In genomic region chr9:34701769-34702736, GRCh38 we compare ENCODE assay signal across 8 cellular contexts. TPM values are rescaled to one million over a fixed set of nuclear protein-coding genes. Genes with fewer than 3 reads are reported as not detected.
DNase-seq lines count a peak whose midpoint lies in the region; ATAC-seq, FAIRE-seq and TF ChIP-seq lines count a peak whose summit lies in the region.

No MANE protein-coding gene starts in this region.

- H3K9me3 ChIP-seq in A549 = no peaks in the 10 kb centered on the region
- no peaks in the 10 kb centered on the region for H3K9me3 ChIP-seq in HUES6 (ENCODE audit: control insufficient read depth, insufficient read depth, low read depth, low read length)
- no peaks in the 10 kb centered on the region for H3K9me3 ChIP-seq in Panc1 (ENCODE audit: control insufficient read depth, insufficient read depth, low read depth, low read length)
- H3K9me3 ChIP-seq in fibroblast of lung (ENCODE audit: control insufficient read depth, insufficient read depth, low read depth, low read length) = no peaks in the 10 kb centered on the region

- 3% methylated on average over 24 of the region's 30 CpGs for WGBS in A549 (ENCODE audit: missing lambda C conversion rate)

- peak overlapping the region; percentile 39 for H2AFZ ChIP-seq in fibroblast of lung (ENCODE audit: low read length)

- H3K9me3 Mint-ChIP-seq in activated T-helper 17 cell treated with anti-CD3 and anti-CD28 coated beads, Interleukin-2, amount 50 U/mL, for 72 hours = no peaks in the 10 kb centered on the region
- no peaks in the 10 kb centered on the region for H3K9me3 Mint-ChIP-seq in naive B cell

- peak overlapping the region; percentile 93 for H3K4me2 ChIP-seq in A549
- peak overlapping the region; percentile 80 for H3K4me2 ChIP-seq in fibroblast of lung (ENCODE audit: extremely low read depth, insufficient read depth, low read length)

- H3K4me3 Mint-ChIP-seq in activated T-helper 17 cell treated with anti-CD3 and anti-CD28 coated beads, Interleukin-2, amount 50 U/mL, for 72 hours = peak overlapping the region; percentile 80
- peak overlapping the region; percentile 47 to 93 (median 75) for H3K4me3 Mint-ChIP-seq in naive B cell

- no peaks in the 10 kb centered on the region for H3K36me3 Mint-ChIP-seq in activated T-helper 17 cell treated with anti-CD3 and anti-CD28 coated beads, Interleukin-2, amount 50 U/mL, for 72 hours (ENCODE audit: low read depth)
- no peaks in the 10 kb centered on the region for H3K36me3 Mint-ChIP-seq in naive B cell

- FAIRE-seq in A549 (lab: Jason Lieb, UNC) = peak; percentile 65

- POLR2A ChIA-PET in A549 (lab: Yijun Ruan, JAX) = interaction anchor here (0.5 to 1.5 kb wide), 2 partner anchors 37 to 370 kb away, joined by 3 to 4 read pairs; partner anchors contain the start of gene VCP
- POLR2A ChIA-PET in Panc1 (lab: Charles Lee) = no interaction called here

- H3K27me3 ChIP-seq in HUES6 (ENCODE audit: control insufficient read depth, insufficient read depth, low read length) (peaks cover 40% of the 10 kb centered on the region), Panc1 (ENCODE audit: control insufficient read depth, insufficient read depth, low read length) (no peaks in the 10 kb centered on the region; the same call in 1 of the 2 replicates), fibroblast of lung (ENCODE audit: control insufficient read depth, insufficient read depth, low read length) (peaks cover 3% of the 10 kb centered on the region)

- no peaks in the 10 kb centered on the region for H4K20me1 ChIP-seq in fibroblast of lung (ENCODE audit: control insufficient read depth, extremely low read depth, insufficient read depth, low read length)

- no peak overlapping the region for H3K9ac ChIP-seq in HUES6 (ENCODE audit: low read length)
- H3K9ac ChIP-seq in fibroblast of lung (ENCODE audit: insufficient read depth, low read length) = peak overlapping the region; percentile 26

- H3K36me3 ChIP-seq in HUES6 (ENCODE audit: control insufficient read depth, insufficient read depth, low read length) (no peaks in the 10 kb centered on the region), Panc1 (ENCODE audit: control insufficient read depth, insufficient read depth, low read length) (no peaks in the 10 kb centered on the region), fibroblast of lung (ENCODE audit: control insufficient read depth, insufficient read depth, low read length) (no peaks in the 10 kb centered on the region)

- H3K79me2 ChIP-seq in fibroblast of lung (ENCODE audit: control insufficient read depth, insufficient read depth, low read length) = no peaks in the 10 kb centered on the region

- no TSS peak for BruUV-seq in Panc1 (replicated peaks; lab: Mats Ljungman, UMichigan)

- peaks cover 9% of the 10 kb centered on the region for H3K4me1 Mint-ChIP-seq in activated T-helper 17 cell treated with anti-CD3 and anti-CD28 coated beads, Interleukin-2, amount 50 U/mL, for 72 hours
- H3K4me1 Mint-ChIP-seq in naive B cell = peaks cover 13 to 16% (median 15%) of the 10 kb centered on the region in 3 donors

- in situ Hi-C loops in Panc1 (cut with HindIII; ENCODE audit: low pct_unique_long_range_greater_than_20kb, low sequenced_read_pairs) = no loop called here

- CTCF ChIA-PET in A549 (lab: Yijun Ruan, JAX) = interaction anchor here (0.6 to 6.9 kb wide), 50 partner anchors 8 to 562 kb away, joined by 3 to 135 read pairs (median 4); partner anchors contain the start of genes CCL19, CCL21, CCL27 and DCTN3
- CTCF ChIA-PET in Panc1 (lab: Charles Lee) = interaction anchor here (0.5 to 1.5 kb wide), 23 partner anchors 10 to 718 kb away, joined by 3 to 11 read pairs (median 4); partner anchors contain the start of gene GALT

- TF ChIP-seq POLR2A in A549 (IDR thresholded peaks at IDR 0.05; ENCODE audit: low read length) = no peak

- H3K4me1 ChIP-seq in A549 = no peaks in the 10 kb centered on the region
- no peaks in the 10 kb centered on the region; the same call in 1 of the 2 replicates for H3K4me1 ChIP-seq in HUES6 (ENCODE audit: control insufficient read depth, insufficient read depth, low read length)
- no peaks in the 10 kb centered on the region; the same call in 1 of the 2 replicates for H3K4me1 ChIP-seq in Panc1 (ENCODE audit: control insufficient read depth, insufficient read depth, low read length)
- no peaks in the 10 kb centered on the region for H3K4me1 ChIP-seq in fibroblast of lung (ENCODE audit: control insufficient read depth, extremely low read depth, insufficient read depth, low read length)

- TF ChIP-seq CTCF in A549 (IDR thresholded peaks at IDR 0.05) (peak; percentile 96), Panc1 (IDR thresholded peaks at IDR 0.05) (peak; percentile 99), fibroblast of lung (conservative IDR thresholded peaks at IDR 0.05 in 1 of 2, IDR thresholded peaks at IDR 0.05 in 1 of 2; ENCODE audit: low read depth in 1 of 2, low read length in 2 of 2) (peak; percentile 99 to 100)

- H3K27ac Mint-ChIP-seq in activated T-helper 17 cell treated with anti-CD3 and anti-CD28 coated beads, Interleukin-2, amount 50 U/mL, for 72 hours = peak overlapping the region; percentile 20
- peak overlapping the region in 1 of 6 donors; percentile 9 for H3K27ac Mint-ChIP-seq in naive B cell

- TF ChIP-seq EP300 in A549 (IDR thresholded peaks at IDR 0.05) = no peak

- peak overlapping the region; percentile 57 for H3K4me3 ChIP-seq in A549
- peak overlapping the region; percentile 59 for H3K4me3 ChIP-seq in HUES6 (ENCODE audit: low read depth, low read length)
- H3K4me3 ChIP-seq in Panc1 (ENCODE audit: low read depth in 2 of 2, low read length in 2 of 2) = peak overlapping the region; percentile 54 to 79
- H3K4me3 ChIP-seq in fibroblast of lung (replicated peaks in 1 of 4; ENCODE audit: control extremely low read depth in 1 of 4, insufficient read depth in 1 of 4, low read depth in 3 of 4, low read length in 4 of 4) = peak overlapping the region; percentile 51 to 74 (median 66)

- H3K27ac ChIP-seq in A549 (peak overlapping the region; percentile 51 to 87), HUES6 (ENCODE audit: low read depth, low read length) (no peak overlapping the region), Panc1 (ENCODE audit: low read length) (peak overlapping the region; percentile 49; the same call in 1 of the 2 replicates), fibroblast of lung (ENCODE audit: insufficient read depth, low read length) (no peak overlapping the region)

- DNase-seq in A549 (ENCODE audit: low read depth in 1 of 2, low spot score in 1 of 2) (peak; percentile 78 to 90), Panc1 (ENCODE audit: low read depth, low spot score) (peak; percentile 62), fibroblast of lung (ENCODE audit: low read depth in 2 of 2) (peak; percentile 63 to 85), naive B cell (peak; percentile 56)
- peak; percentile 66 to 71 for DNase-seq in stimulated activated CD8-positive, alpha-beta memory T cell treated with anti-CD3 and anti-CD28 coated beads, Interleukin-7, amount 100 ng/mL, for 4 hours (ENCODE audit: low read depth in 2 of 2)

- intact Hi-C loops in Panc1 (cut with micrococcal nuclease; ENCODE audit: unreplicated experiment) = loop anchor here (1.0 kb wide), 1 partner anchor 27 kb away; no protein-coding TSS in a partner anchor

- TF ChIP-seq RAD21 in A549 (conservative IDR thresholded peaks at IDR 0.05 in 1 of 2, IDR thresholded peaks at IDR 0.05 in 1 of 2) = peak; percentile 72 to 73

- ATAC-seq in A549 (peak; percentile 90 to 93), GM18519 (IDR thresholded peaks at IDR 0.05; ENCODE audit: low FRiP score, unreplicated experiment) (peak; percentile 49), Panc1 (peak; percentile 93), naive B cell (ENCODE audit: low read depth in 2 of 2) (peak; percentile 76 to 80)
- peak; percentile 82 for ATAC-seq in activated T-helper 17 cell treated with anti-CD3 and anti-CD28 coated beads, Interleukin-2, amount 50 U/mL, for 72 hours (replicated peaks)

- H3K27me3 Mint-ChIP-seq in activated T-helper 17 cell treated with anti-CD3 and anti-CD28 coated beads, Interleukin-2, amount 50 U/mL, for 72 hours = no peaks in the 10 kb centered on the region
- H3K27me3 Mint-ChIP-seq in naive B cell = peaks cover 20 to 39% (median 34%) of the 10 kb centered on the region in 3 donors

RNA-seq across cellular contexts. Expression of gene CCL21, which starts 7.9 kb away (rescaled TPM):
- polyA plus RNA-seq in A549 (2011; rRNA removed) (not detected in 2 replicates), A549 (2017; fragmentation: RNase III; extraction: RNeasy Plus Mini Kit Qiagen cat#74134 plus additional on column Dnase treatment) (not detected in 3 replicates), fibroblast of lung (not detected in 2 replicates), naive B cell (ENCODE audit: low read depth in 6 of 6) (not detected)
- not detected in 2 replicates for polyA plus RNA-seq in A549 (2012; cell fraction: cytosol; rRNA removed)
- polyA plus RNA-seq in A549 (2012; cell fraction: nucleus; rRNA removed) = not detected in 2 replicates
- not detected in 2 replicates for polyA minus RNA-seq in A549 (2011; rRNA and poly(A)+ RNA removed)
- total RNA-seq in Panc1 (2021; ENCODE audit: unreplicated experiment) (not detected), fibroblast of lung (not detected in 2 replicates)
- not detected for polyA plus RNA-seq in Panc1 (2012; ENCODE audit: insufficient read length)
- not detected for total RNA-seq in activated T-helper 17 cell treated with anti-CD3 and anti-CD28 coated beads, Interleukin-2, amount 50 U/mL, for 72 hours
- polyA plus RNA-seq in fibroblast of lung (2012) = not detected in 2 replicates
- polyA minus RNA-seq in fibroblast of lung (ENCODE audit: low replicate concordance) = not detected in 2 replicates

RNA-seq across cellular contexts. Expression of gene CCL19, which starts 11.0 kb away (rescaled TPM):
- polyA plus RNA-seq in A549 (2011; rRNA removed) (not detected in 2 replicates), A549 (2017; fragmentation: RNase III; extraction: RNeasy Plus Mini Kit Qiagen cat#74134 plus additional on column Dnase treatment) (not detected in 3 replicates), fibroblast of lung (not detected in 2 replicates), naive B cell (ENCODE audit: low read depth in 6 of 6) (not detected)
- not detected in 2 replicates for polyA plus RNA-seq in A549 (2012; cell fraction: cytosol; rRNA removed)
- polyA plus RNA-seq in A549 (2012; cell fraction: nucleus; rRNA removed) = not detected in 2 replicates
- not detected in 2 replicates for polyA minus RNA-seq in A549 (2011; rRNA and poly(A)+ RNA removed)
- total RNA-seq in Panc1 (2021; ENCODE audit: unreplicated experiment) (not detected), fibroblast of lung (not detected in 2 replicates)
- not detected for polyA plus RNA-seq in Panc1 (2012; ENCODE audit: insufficient read length)
- not detected for total RNA-seq in activated T-helper 17 cell treated with anti-CD3 and anti-CD28 coated beads, Interleukin-2, amount 50 U/mL, for 72 hours
- not detected in 2 replicates for polyA plus RNA-seq in fibroblast of lung (2012)
- polyA minus RNA-seq in fibroblast of lung (ENCODE audit: low replicate concordance) = not detected in 2 replicates

RNA-seq across cellular contexts. Expression of gene CCL27, which starts 39.6 kb away (rescaled TPM):
- 0.26 and 0.27 TPM in 2 replicates for polyA plus RNA-seq in A549 (2011; rRNA removed)
- 0.14 and 0.25 TPM in 2 replicates for polyA plus RNA-seq in A549 (2012; cell fraction: cytosol; rRNA removed)
- polyA plus RNA-seq in A549 (2012; cell fraction: nucleus; rRNA removed) = 0.58 and 0.84 TPM in 2 replicates
- polyA plus RNA-seq in A549 (2017; fragmentation: RNase III; extraction: RNeasy Plus Mini Kit Qiagen cat#74134 plus additional on column Dnase treatment) = 0.16 to 0.26 TPM (median 0.22 TPM) in 3 replicates
- 2.0 TPM in 1 of 2 replicates, not detected in the other for polyA minus RNA-seq in A549 (2011; rRNA and poly(A)+ RNA removed)
- 0.95 TPM for total RNA-seq in Panc1 (2021; ENCODE audit: unreplicated experiment)
- 0.73 TPM for polyA plus RNA-seq in Panc1 (2012; ENCODE audit: insufficient read length)
- 1 to 10 TPM in 1 of 2 donors, under 1 TPM in 1; 0.78 to 1.6 TPM for total RNA-seq in activated T-helper 17 cell treated with anti-CD3 and anti-CD28 coated beads, Interleukin-2, amount 50 U/mL, for 72 hours
- total RNA-seq in fibroblast of lung = 0.26 TPM in 1 of 2 replicates, not detected in the other
- 0.09 TPM in 1 of 2 replicates, not detected in the other for polyA plus RNA-seq in fibroblast of lung
- polyA plus RNA-seq in fibroblast of lung (2012) = 0.23 TPM in 1 of 2 replicates, not detected in the other
- polyA minus RNA-seq in fibroblast of lung (ENCODE audit: low replicate concordance) = not detected in 2 replicates
- not detected for polyA plus RNA-seq in naive B cell (ENCODE audit: low read depth in 6 of 6)

RNA-seq across cellular contexts. Expression of gene IL11RA, which starts 50.1 kb away (rescaled TPM):
- 5.6 and 8.1 TPM in 2 replicates for polyA plus RNA-seq in A549 (2011; rRNA removed)
- 5.7 and 6.8 TPM in 2 replicates for polyA plus RNA-seq in A549 (2012; cell fraction: cytosol; rRNA removed)
- 54.1 and 57.5 TPM in 2 replicates for polyA plus RNA-seq in A549 (2012; cell fraction: nucleus; rRNA removed)
- polyA plus RNA-seq in A549 (2017; fragmentation: RNase III; extraction: RNeasy Plus Mini Kit Qiagen cat#74134 plus additional on column Dnase treatment) = 5.1 to 7.8 TPM (median 6.8 TPM) in 3 replicates
- 9.2 and 11.0 TPM in 2 replicates for polyA minus RNA-seq in A549 (2011; rRNA and poly(A)+ RNA removed)
- 21.6 TPM for total RNA-seq in Panc1 (2021; ENCODE audit: unreplicated experiment)
- polyA plus RNA-seq in Panc1 (2012; ENCODE audit: insufficient read length) = 22.1 TPM
- 10 to 100 TPM; 30.4 to 48.9 TPM for total RNA-seq in activated T-helper 17 cell treated with anti-CD3 and anti-CD28 coated beads, Interleukin-2, amount 50 U/mL, for 72 hours
- 6.9 and 8.2 TPM in 2 replicates for total RNA-seq in fibroblast of lung
- 3.1 and 5.0 TPM in 2 replicates for polyA plus RNA-seq in fibroblast of lung
- polyA plus RNA-seq in fibroblast of lung (2012) = 5.8 and 6.1 TPM in 2 replicates
- 3.9 and 8.7 TPM in 2 replicates for polyA minus RNA-seq in fibroblast of lung (ENCODE audit: low replicate concordance)
- 1 to 10 TPM; 2.0 to 7.4 (median 3.0) TPM for polyA plus RNA-seq in naive B cell (ENCODE audit: low read depth in 6 of 6)

RNA-seq across cellular contexts. Expression of gene GALT, which starts 55.6 kb away (rescaled TPM):
- polyA plus RNA-seq in A549 (2011; rRNA removed) (19.0 and 24.4 TPM in 2 replicates), A549 (2017; fragmentation: RNase III; extraction: RNeasy Plus Mini Kit Qiagen cat#74134 plus additional on column Dnase treatment) (24.7 to 31.9 TPM (median 28.4 TPM) in 3 replicates), fibroblast of lung (13.9 and 20.1 TPM in 2 replicates), naive B cell (ENCODE audit: low read depth in 6 of 6) (10 to 100 TPM; 29.1 to 51.1 (median 36.3) TPM)
- polyA plus RNA-seq in A549 (2012; cell fraction: cytosol; rRNA removed) = 26.1 and 28.5 TPM in 2 replicates
- polyA plus RNA-seq in A549 (2012; cell fraction: nucleus; rRNA removed) = 121 and 128 TPM in 2 replicates
- polyA minus RNA-seq in A549 (2011; rRNA and poly(A)+ RNA removed) = 23.5 and 24.0 TPM in 2 replicates
- total RNA-seq in Panc1 (2021; ENCODE audit: unreplicated experiment) (42.5 TPM), fibroblast of lung (27.2 and 29.1 TPM in 2 replicates)
- polyA plus RNA-seq in Panc1 (2012; ENCODE audit: insufficient read length) = 44.2 TPM
- total RNA-seq in activated T-helper 17 cell treated with anti-CD3 and anti-CD28 coated beads, Interleukin-2, amount 50 U/mL, for 72 hours = 10 to 100 TPM; 48.3 to 66.7 TPM
- polyA plus RNA-seq in fibroblast of lung (2012) = 16.8 and 22.7 TPM in 2 replicates
- polyA minus RNA-seq in fibroblast of lung (ENCODE audit: low replicate concordance) = 14.0 and 32.5 TPM in 2 replicates

Comparison
In these comparisons a context has a peak if more than half of its experiments do, and no peak if none do; other contexts are left out.
1. H3K27ac ChIP-seq: peak in A549 (2 of 2) and Panc1 (single experiment); none in HUES6 (single experiment) and fibroblast of lung (single experiment).
2. Peak in every context shown above with its lines, with median percentiles within 50 percentile points of each other: ATAC-seq, DNase-seq, H3K4me3 ChIP-seq and CTCF ChIP-seq.